In the genomic region with DNA sequence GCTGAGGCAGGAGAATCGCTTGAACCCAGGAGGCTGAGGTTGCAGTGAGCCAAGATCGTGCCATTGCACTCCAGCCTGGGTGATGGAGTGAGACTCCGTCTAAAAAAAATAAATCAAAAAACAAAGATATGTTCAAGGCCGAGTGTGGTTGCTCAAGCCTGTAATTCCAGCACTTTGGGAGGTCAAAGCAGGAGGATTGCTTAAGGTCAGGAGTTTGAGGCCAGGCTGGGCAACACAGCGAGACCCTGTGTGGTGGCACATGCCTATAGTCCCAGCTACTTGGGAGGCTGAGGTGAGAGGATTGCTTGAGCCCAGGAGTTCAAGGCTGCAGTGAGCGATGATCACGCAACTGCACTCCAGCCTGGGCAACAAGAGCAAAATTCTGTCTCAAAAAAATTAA, we compare ENCODE assay signal across 8 cellular contexts. TPM values are rescaled to one million over a fixed set of nuclear protein-coding genes. Genes with fewer than 3 reads are reported as not detected.
DNase-seq lines count a peak whose midpoint lies in the region; TF ChIP-seq lines count a peak whose summit lies in the region.
"Not testable (repeated sequence)": the region's sequence is repeated elsewhere in the genome, so short reads cannot be mapped to it uniquely, and the experiment has no call there.

No MANE protein-coding gene starts in this region.

- 75 to 80% methylated on average over 7 of the region's 7 CpGs for WGBS in GM23248 (ENCODE audit: low coverage in 1 of 2, low lambda C conversion rate in 2 of 2, missing lambda C conversion rate in 2 of 2), 2 experiments

- H3F3A ChIP-seq in GM23248 (ENCODE audit: insufficient read depth), result peaks cover 16% of the 10 kb centered on the region

- not testable (repeated sequence) for DNase-seq in GM23248; NB4 (ENCODE audit: low read depth); activated CD4-positive, alpha-beta T cell treated with anti-CD3 and anti-CD28 coated beads, Interleukin-2, amount 10 ng/mL, durations not matched to agents 7 days and 5 days; astrocyte of the cerebellum (ENCODE audit: low read depth); fibroblast of pulmonary artery (ENCODE audit: low read depth); mesothelial cell of epicardium (ENCODE audit: low spot score in 2 of 2, unreplicated experiment in 2 of 2)

- H3K36me3 Mint-ChIP-seq in activated CD4-positive, alpha-beta T cell treated with anti-CD3 and anti-CD28 coated beads, Interleukin-2, amount 10 ng/mL, durations not matched to agents 7 days and 5 days (ENCODE audit: low read depth); mesothelial cell of epicardium: not testable (repeated sequence)

- H3K9me3 ChIP-seq in GM23248 (ENCODE audit: low read depth); skeletal muscle satellite cell (replicated peaks; ENCODE audit: low read length): not testable (repeated sequence)

- not testable (repeated sequence) for H3K4me3 Mint-ChIP-seq in activated CD4-positive, alpha-beta T cell treated with anti-CD3 and anti-CD28 coated beads, Interleukin-2, amount 10 ng/mL, durations not matched to agents 7 days and 5 days
- H3K4me3 Mint-ChIP-seq in mesothelial cell of epicardium, result peak overlapping the region; percentile 33

- H3K36me3 ChIP-seq in ACC112 (ENCODE audit: insufficient read depth, low read length); GM23248 (ENCODE audit: low read depth); skeletal muscle satellite cell (ENCODE audit: insufficient read depth, low read length): not testable (repeated sequence)

- not testable (repeated sequence) for H3K4me1 ChIP-seq in ACC112 (ENCODE audit: control insufficient read depth, insufficient read depth, low read length, unreplicated experiment); GM23248 (ENCODE audit: insufficient read depth); skeletal muscle satellite cell (ENCODE audit: control insufficient read depth, insufficient read depth, low read length)

- H3K4me1 Mint-ChIP-seq in activated CD4-positive, alpha-beta T cell treated with anti-CD3 and anti-CD28 coated beads, Interleukin-2, amount 10 ng/mL, durations not matched to agents 7 days and 5 days, result peaks cover 23% of the 10 kb centered on the region
- H3K4me1 Mint-ChIP-seq in mesothelial cell of epicardium, result not testable (repeated sequence)

- H2AFZ ChIP-seq in ACC112 (ENCODE audit: low read length, unreplicated experiment); GM23248: not testable (repeated sequence)

- TF ChIP-seq CTCF in NB4 (IDR thresholded peaks at IDR 0.05; ENCODE audit: low read depth, low read length); astrocyte of the cerebellum (IDR thresholded peaks at IDR 0.05; ENCODE audit: low read depth, low read length, missing control alignments); fibroblast of pulmonary artery (IDR thresholded peaks at IDR 0.05; ENCODE audit: low read length, missing control alignments); mesothelial cell of epicardium (IDR thresholded peaks at IDR 0.05; ENCODE audit: unreplicated experiment): not testable (repeated sequence)

- CTCF ChIA-PET in activated CD4-positive, alpha-beta T cell treated with anti-CD3 and anti-CD28 coated beads, Interleukin-2, amount 10 ng/mL, durations not matched to agents 7 days and 5 days (lab: Charles Lee), result interaction anchor here (0.9 to 1.3 kb wide), 2 partner anchors 9 to 11 kb away, joined by 3 to 5 read pairs; partner anchors contain the start of gene RINT1

- H3K4me3 ChIP-seq in ACC112 (ENCODE audit: low read depth, low read length), result peak overlapping the region; percentile 91
- H3K4me3 ChIP-seq in GM23248, result peak overlapping the region; percentile 82
- peak overlapping the region; percentile 99 for H3K4me3 ChIP-seq in NB4 (ENCODE audit: low read depth, low read length)
- H3K4me3 ChIP-seq in astrocyte of the cerebellum (ENCODE audit: low read depth, low read length), result peak overlapping the region; percentile 82
- H3K4me3 ChIP-seq in fibroblast of pulmonary artery (replicated peaks; ENCODE audit: low read depth, low read length), result peak overlapping the region; percentile 80
- not testable (repeated sequence) for H3K4me3 ChIP-seq in skeletal muscle satellite cell (ENCODE audit: low read length)

- H3K79me2 ChIP-seq in ACC112 (ENCODE audit: control insufficient read depth, insufficient read depth, low read length, unreplicated experiment), result peaks cover 45% of the 10 kb centered on the region
- H3K79me2 ChIP-seq in GM23248 (ENCODE audit: insufficient read depth), result peaks cover 55% of the 10 kb centered on the region

- H3K9ac ChIP-seq in GM23248, result peak overlapping the region; percentile 90
- peak overlapping the region; percentile 84 for H3K9ac ChIP-seq in skeletal muscle satellite cell (ENCODE audit: low read depth, low read length)

- H3K4me2 ChIP-seq in GM23248 (ENCODE audit: unreplicated experiment) (peak overlapping the region; percentile 82), skeletal muscle satellite cell (ENCODE audit: low read length) (peak overlapping the region; percentile 93)

- not testable (repeated sequence) for TF ChIP-seq POLR2A in NB4 (IDR thresholded peaks at IDR 0.05; ENCODE audit: extremely low read depth, insufficient read length)

- not testable (repeated sequence) for H3K27ac ChIP-seq in ACC112 (ENCODE audit: low read depth, low read length)
- peak overlapping the region; percentile 92 for H3K27ac ChIP-seq in GM23248

- not testable (repeated sequence) for H4K20me1 ChIP-seq in GM23248 (ENCODE audit: insufficient read depth)

- peak overlapping the region; percentile 25 for H3K27ac Mint-ChIP-seq in activated CD4-positive, alpha-beta T cell treated with anti-CD3 and anti-CD28 coated beads, Interleukin-2, amount 10 ng/mL, durations not matched to agents 7 days and 5 days
- H3K27ac Mint-ChIP-seq in mesothelial cell of epicardium, result not testable (repeated sequence)

- in situ Hi-C loops in GM23248 (cut with MboI); astrocyte of the cerebellum (cut with HindIII; ENCODE audit: low sequenced_read_pairs): not testable (repeated sequence)

- H3K9me2 ChIP-seq in GM23248 (ENCODE audit: insufficient read depth), result not testable (repeated sequence)

- H3K9me3 Mint-ChIP-seq in activated CD4-positive, alpha-beta T cell treated with anti-CD3 and anti-CD28 coated beads, Interleukin-2, amount 10 ng/mL, durations not matched to agents 7 days and 5 days; mesothelial cell of epicardium: not testable (repeated sequence)

- POLR2A ChIA-PET in activated CD4-positive, alpha-beta T cell treated with anti-CD3 and anti-CD28 coated beads, Interleukin-2, amount 10 ng/mL, durations not matched to agents 7 days and 5 days (lab: Charles Lee), result interaction anchor here (0.6 kb wide), 1 partner anchor 13 kb away, joined by 9 read pairs; no protein-coding TSS in a partner anchor

- H3K27me3 Mint-ChIP-seq in activated CD4-positive, alpha-beta T cell treated with anti-CD3 and anti-CD28 coated beads, Interleukin-2, amount 10 ng/mL, durations not matched to agents 7 days and 5 days; mesothelial cell of epicardium (ENCODE audit: low read depth): not testable (repeated sequence)

- not testable (repeated sequence) for H3K27me3 ChIP-seq in ACC112 (ENCODE audit: insufficient read depth, low read length); GM23248 (replicated peaks; ENCODE audit: insufficient read depth); skeletal muscle satellite cell (ENCODE audit: control insufficient read depth, insufficient read depth, low read length)

RNA-seq across cellular contexts. Expression of gene PUS7, which starts 1.5 kb away (rescaled TPM):
- 20.1 and 39.3 TPM in 2 replicates for total RNA-seq in GM23248 (2014; rRNA removed; shearing (Covaris generic))
- polyA plus RNA-seq in GM23248 (2016; fragmentation: Nextera tagmentation; extraction: Ambion mirVana), result 13.6 and 16.0 TPM in 2 replicates
- total RNA-seq in activated CD4-positive, alpha-beta T cell treated with anti-CD3 and anti-CD28 coated beads, Interleukin-2, amount 10 ng/mL, durations not matched to agents 7 days and 5 days, result 10 to 100 TPM in 1 of 2 experiments, 1 to 10 TPM in 1; 9.9 to 11.4 TPM
- 15.5 to 20.0 TPM (median 16.9 TPM) in 3 replicates for total RNA-seq in mesothelial cell of epicardium
- 26.4 and 28.9 TPM in 2 replicates for total RNA-seq in skeletal muscle satellite cell (2012; rRNA removed)

RNA-seq across cellular contexts. Expression of gene RINT1, which starts 11.4 kb away (rescaled TPM):
- total RNA-seq in GM23248 (2014; rRNA removed; shearing (Covaris generic)), result 12.6 and 16.2 TPM in 2 replicates
- polyA plus RNA-seq in GM23248 (2016; fragmentation: Nextera tagmentation; extraction: Ambion mirVana), result 24.1 and 24.7 TPM in 2 replicates
- 10 to 100 TPM; 20.2 to 22.0 TPM for total RNA-seq in activated CD4-positive, alpha-beta T cell treated with anti-CD3 and anti-CD28 coated beads, Interleukin-2, amount 10 ng/mL, durations not matched to agents 7 days and 5 days
- total RNA-seq in mesothelial cell of epicardium, result 25.3 to 28.5 TPM (median 26.3 TPM) in 3 replicates
- 13.5 and 16.0 TPM in 2 replicates for total RNA-seq in skeletal muscle satellite cell (2012; rRNA removed)
